Comparison of ENCODE assay signal across 28 cellular contexts in genomic region chr2:74307720-74308119, GRCh38.
"Had no signal": no experiment of that assay in that cellular context is flagged by ENCODE, and none has a peak within 500 bp of the region (broad histone marks: within the 10 kb centered on the region; RNA-seq: fewer than 3 reads in every experiment).

No MANE protein-coding gene starts in this region.

- H3K27me3 ChIP-seq: stomach, suprapubic skin, testis, thyroid gland, tibial artery, tibial nerve, transverse colon, upper lobe of left lung, upper lobe of right lung, uterus, vagina had no signal

- H3K27me3 Mint-ChIP-seq: stimulated activated memory B cell treated with anti-CD40 and anti-IgM and Interleukin-4, amounts not matched to agents 10 μg/mL and 1 μg/mL and 100 μg/mL, for 72 hours; stimulated activated naive B cell treated with anti-CD40 and anti-IgM and Interleukin-4, amounts not matched to agents 10 μg/mL and 1 μg/mL and 100 μg/mL, for 72 hours; stimulated activated naive CD8-positive, alpha-beta T cell treated with anti-CD3 and anti-CD28 coated beads, Interleukin-15, amount 100 ng/mL, for 72 hours; stimulated activated naive CD8-positive, alpha-beta T cell treated with anti-CD3 and anti-CD28 coated beads, Interleukin-15, Interleukin-2, amounts not matched to agents 100 ng/mL and 50 ng/mL, for 24 hours; type B pancreatic cell had no signal

- H3K4me1 Mint-ChIP-seq: stimulated activated memory B cell treated with anti-CD40 and anti-IgM and Interleukin-4, amounts not matched to agents 10 μg/mL and 1 μg/mL and 100 μg/mL, for 72 hours had no signal

- H3K9me3 Mint-ChIP-seq: stimulated activated effector memory CD8-positive, alpha-beta T cell treated with anti-CD3 and anti-CD28 coated beads, Interleukin-12 subunit alpha, Interleukin-12 subunit beta, amount 100 ng/mL, for 72 hours; stimulated activated naive B cell treated with anti-CD40 and anti-IgM and Interleukin-4, amounts not matched to agents 10 μg/mL and 1 μg/mL and 100 μg/mL, for 72 hours; stimulated activated naive CD8-positive, alpha-beta T cell treated with anti-CD3 and anti-CD28 coated beads, Interleukin-15, amount 100 ng/mL, for 72 hours; stimulated activated naive CD8-positive, alpha-beta T cell treated with anti-CD3 and anti-CD28 coated beads, Interleukin-15, Interleukin-2, amounts not matched to agents 100 ng/mL and 50 ng/mL, for 24 hours had no signal

- H3K9me3 ChIP-seq: stomach, suprapubic skin, testis, thoracic aorta, thyroid gland, tibial artery, tibial nerve, transverse colon, upper lobe of left lung, upper lobe of right lung, uterus, vagina had no signal

- H3K27ac ChIP-seq: stomach, suprapubic skin, testis, thoracic aorta, thyroid gland, tibial artery, tibial nerve, transverse colon, upper lobe of left lung, upper lobe of right lung, uterus, vagina had no signal

- H3K4me3 ChIP-seq: stomach, suprapubic skin, testis, thoracic aorta, thyroid gland, tibial artery, tibial nerve, transverse colon, upper lobe of left lung, upper lobe of right lung, uterus, vagina had no signal

- DNase-seq: stimulated activated CD4-positive, alpha-beta T cell treated with anti-CD3 and anti-CD28 coated beads, Interleukin-2, amount 100 ng/mL, for 48 hours; stimulated activated CD4-positive, alpha-beta T cell treated with anti-CD3 and anti-CD28 coated beads, Interleukin-4, amount 100 ng/mL, for 1 hour; stimulated activated CD4-positive, alpha-beta T cell treated with anti-CD3 and anti-CD28 coated beads, Interleukin-4, amount 100 ng/mL, for 24 hours; stimulated activated CD4-positive, alpha-beta T cell treated with anti-CD3 and anti-CD28 coated beads, Interleukin-4, amount 100 ng/mL, for 4 hours; stimulated activated CD8-positive, alpha-beta memory T cell treated with anti-CD3 and anti-CD28 coated beads, Interleukin-4, amount 100 ng/mL, for 48 hours; stimulated activated naive B cell treated with anti-CD40 and anti-IgM and Interleukin-4, amounts not matched to agents 10 μg/mL and 1 μg/mL and 100 μg/mL, for 72 hours; stimulated activated naive CD4-positive, alpha-beta T cell; stimulated activated naive CD4-positive, alpha-beta T cell treated with Interleukin-2 at 50 U/mL for 16 hours; stimulated activated naive CD8-positive, alpha-beta T cell treated with anti-CD3 and anti-CD28 coated beads, Interleukin-15, amount 100 ng/mL, for 72 hours; stimulated activated naive CD8-positive, alpha-beta T cell treated with anti-CD3 and anti-CD28 coated beads, Interleukin-15, Interleukin-2, amounts not matched to agents 100 U/mL and 50 U/mL, for 24 hours; stomach; substantia nigra; testis; thyroid gland; tibial artery; transverse colon; trophoblast cell; upper lobe of right lung; uterus had no signal

- ATAC-seq: stimulated activated effector memory CD8-positive, alpha-beta T cell treated with anti-CD3 and anti-CD28 coated beads, Interleukin-12 subunit alpha, Interleukin-12 subunit beta, amount 100 ng/mL, for 72 hours; stimulated activated memory B cell treated with anti-CD40 and anti-IgM and Interleukin-4, amounts not matched to agents 10 μg/mL and 1 μg/mL and 100 μg/mL, for 72 hours; stimulated activated naive B cell treated with anti-CD40 and anti-IgM and Interleukin-4, amounts not matched to agents 10 μg/mL and 1 μg/mL and 100 μg/mL, for 72 hours; stimulated activated naive CD8-positive, alpha-beta T cell treated with anti-CD3 and anti-CD28 coated beads, Interleukin-15, amount 100 ng/mL, for 72 hours; stimulated activated naive CD8-positive, alpha-beta T cell treated with anti-CD3 and anti-CD28 coated beads, Interleukin-15, Interleukin-2, amounts not matched to agents 100 U/mL and 50 U/mL, for 24 hours; upper lobe of right lung had no signal

- H3K4me1 ChIP-seq: stomach, suprapubic skin, testis, tibial artery, tibial nerve, transverse colon, upper lobe of left lung, uterus, vagina had no signal

- H3K4me3 Mint-ChIP-seq: stimulated activated effector memory CD8-positive, alpha-beta T cell treated with anti-CD3 and anti-CD28 coated beads, Interleukin-12 subunit alpha, Interleukin-12 subunit beta, amount 100 ng/mL, for 72 hours; stimulated activated memory B cell treated with anti-CD40 and anti-IgM and Interleukin-4, amounts not matched to agents 10 μg/mL and 1 μg/mL and 100 μg/mL, for 72 hours; stimulated activated naive B cell treated with anti-CD40 and anti-IgM and Interleukin-4, amounts not matched to agents 10 μg/mL and 1 μg/mL and 100 μg/mL, for 72 hours; stimulated activated naive CD8-positive, alpha-beta T cell treated with anti-CD3 and anti-CD28 coated beads, Interleukin-15, amount 100 ng/mL, for 72 hours; stimulated activated naive CD8-positive, alpha-beta T cell treated with anti-CD3 and anti-CD28 coated beads, Interleukin-15, Interleukin-2, amounts not matched to agents 100 ng/mL and 50 ng/mL, for 24 hours; type B pancreatic cell had no signal

- H3K36me3 ChIP-seq: thoracic aorta, thyroid gland, transverse colon, upper lobe of left lung, upper lobe of right lung, uterus, vagina had no signal

- H3K27ac Mint-ChIP-seq: stimulated activated effector memory CD8-positive, alpha-beta T cell treated with anti-CD3 and anti-CD28 coated beads, Interleukin-12 subunit alpha, Interleukin-12 subunit beta, amount 100 ng/mL, for 72 hours; stimulated activated memory B cell treated with anti-CD40 and anti-IgM and Interleukin-4, amounts not matched to agents 10 μg/mL and 1 μg/mL and 100 μg/mL, for 72 hours; stimulated activated naive CD8-positive, alpha-beta T cell treated with anti-CD3 and anti-CD28 coated beads, Interleukin-15, amount 100 ng/mL, for 72 hours; stimulated activated naive CD8-positive, alpha-beta T cell treated with anti-CD3 and anti-CD28 coated beads, Interleukin-15, Interleukin-2, amounts not matched to agents 100 ng/mL and 50 ng/mL, for 24 hours; type B pancreatic cell had no signal

- H3K36me3 Mint-ChIP-seq: stimulated activated effector memory CD8-positive, alpha-beta T cell treated with anti-CD3 and anti-CD28 coated beads, Interleukin-12 subunit alpha, Interleukin-12 subunit beta, amount 100 ng/mL, for 72 hours; type B pancreatic cell had no signal
